9 cellular contexts compared by ENCODE assay signal in the genomic region with DNA sequence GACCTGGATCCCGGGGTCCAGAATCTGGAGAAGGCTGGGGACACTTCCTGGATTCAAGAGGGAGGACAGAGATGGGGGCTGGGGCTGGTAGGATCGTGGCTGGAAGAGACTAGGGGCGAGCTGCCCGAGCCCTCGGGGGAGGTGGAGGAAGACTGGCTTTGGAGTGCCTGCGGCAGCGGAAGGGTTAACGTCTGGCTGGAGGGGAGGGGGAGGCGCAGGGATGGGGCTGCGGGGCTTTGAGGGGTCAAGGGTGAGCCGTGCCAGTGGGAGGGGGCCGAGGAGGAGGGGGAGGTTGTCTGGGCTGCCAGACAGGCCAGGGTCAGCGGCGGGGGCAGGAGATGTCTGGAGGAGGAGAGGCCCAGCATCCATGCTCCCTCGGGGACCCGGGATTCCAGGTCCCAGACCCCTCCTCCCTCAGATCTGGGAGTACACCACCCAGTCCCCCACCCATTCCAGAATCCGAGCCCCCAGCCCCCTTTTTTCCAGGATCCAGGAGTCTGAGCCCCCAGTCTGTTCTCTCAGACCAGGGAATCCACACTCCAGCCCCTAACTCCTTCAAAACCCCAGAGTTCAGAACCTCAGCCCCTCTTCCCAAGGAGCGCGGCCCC. TPM values are rescaled to one million over a fixed set of nuclear protein-coding genes. Genes with fewer than 3 reads are reported as not detected.
DNase-seq lines count a peak whose midpoint lies in the region; ATAC-seq and TF ChIP-seq lines count a peak whose summit lies in the region.
"Had no signal": no experiment of that assay in that cellular context is flagged by ENCODE, and none has a peak within 500 bp of the region (broad histone marks: within the 10 kb centered on the region; RNA-seq: fewer than 3 reads in every experiment).

No MANE protein-coding gene starts in this region.

- TF ChIP-seq CTCF in OCI-LY3 (IDR thresholded peaks at IDR 0.05; ENCODE audit: low read depth, low read length) (no peak), lower lobe of right lung (IDR thresholded peaks at IDR 0.05) (no peak)

- no peaks in the 10 kb centered on the region for H3K9me3 ChIP-seq in OCI-LY3 (ENCODE audit: insufficient read depth, low read length)
- H3K9me3 ChIP-seq in lower lobe of right lung: no peaks in the 10 kb centered on the region
- no peaks in the 10 kb centered on the region for H3K9me3 ChIP-seq in thymus (ENCODE audit: control insufficient read depth)

- H4K20me1 ChIP-seq in OCI-LY3 (ENCODE audit: insufficient read depth, low read length): no peaks in the 10 kb centered on the region

- no peaks in the 10 kb centered on the region for H3K79me2 ChIP-seq in OCI-LY3 (ENCODE audit: low read length)

- H3K4me1 ChIP-seq in OCI-LY3 (ENCODE audit: low read length) (peaks cover 8% of the 10 kb centered on the region; the same call in 1 of the 2 replicates), lower lobe of right lung (peaks cover 37% of the 10 kb centered on the region), thymus (ENCODE audit: control insufficient read depth, insufficient read depth, low read length) (peaks cover 5% of the 10 kb centered on the region)

- intact Hi-C loops in lower lobe of right lung (cut with DNase I): no loop called here

- WGBS in thymus: 2% methylated on average over 19 of the region's 19 CpGs

- H3K4me2 ChIP-seq in OCI-LY3 (ENCODE audit: low read length): peak overlapping the region; percentile 84

- H3K9ac ChIP-seq in OCI-LY3 (ENCODE audit: low read length): peak overlapping the region; percentile 66

- H3K27me3 ChIP-seq in OCI-LY3 (ENCODE audit: low read depth, low read length): peaks cover 8% of the 10 kb centered on the region; the same call in 1 of the 2 replicates
- no peaks in the 10 kb centered on the region for H3K27me3 ChIP-seq in lower lobe of right lung (ENCODE audit: low read depth)
- H3K27me3 ChIP-seq in thymus (ENCODE audit: control insufficient read depth, insufficient read depth): peaks cover 23% of the 10 kb centered on the region

- H3K27ac ChIP-seq in OCI-LY3 (ENCODE audit: low read length) (no peak overlapping the region), cingulate gyrus (ENCODE audit: low read depth, low read length) (peak overlapping the region; percentile 96), lower lobe of right lung (peak overlapping the region; percentile 84), thymus (ENCODE audit: low read depth) (peak overlapping the region; percentile 8)

- ATAC-seq in lower lobe of right lung (peak; percentile 2 to 5), HG03354 (IDR thresholded peaks at IDR 0.05; ENCODE audit: poor library complexity, severe bottlenecking, unreplicated experiment) (no peak)

- in situ Hi-C loops in G401 (cut with HindIII; ENCODE audit: low sequenced_read_pairs): no loop called here

- no peak overlapping the region for H2AFZ ChIP-seq in OCI-LY3 (ENCODE audit: low read depth, low read length)

- peak; percentile 46 for DNase-seq in G401 (ENCODE audit: low spot score)
- DNase-seq in lower lobe of right lung: peak; percentile 55
- no peak for DNase-seq in stimulated activated CD4-positive, alpha-beta T cell treated with anti-CD3 and anti-CD28 coated beads, Interleukin-4, amount 100 ng/mL, for 24 hours
- no peak for DNase-seq in glomerular visceral epithelial cell (ENCODE audit: extremely low spot score)

- H3K36me3 ChIP-seq in OCI-LY3 (replicated peaks; ENCODE audit: low read depth, low read length): no peaks in the 10 kb centered on the region
- peaks cover 22% of the 10 kb centered on the region for H3K36me3 ChIP-seq in lower lobe of right lung
- H3K36me3 ChIP-seq in thymus (ENCODE audit: control insufficient read depth, insufficient read depth): no peaks in the 10 kb centered on the region

- H3K4me3 ChIP-seq in OCI-LY3 (ENCODE audit: low read length) (peak overlapping the region; percentile 78), lower lobe of right lung (peak overlapping the region; percentile 87), thymus (ENCODE audit: low read length) (peak overlapping the region; percentile 50)

RNA-seq across cellular contexts. Expression of a gene that starts 3.3 kb away (rescaled TPM):
- total RNA-seq in G401 (2014; rRNA removed; shearing (Covaris generic)): 0.98 and 4.7 TPM in 2 replicates
- total RNA-seq in lower lobe of right lung: 19.8 TPM
- polyA plus RNA-seq in thymus: 10.5 TPM

RNA-seq across cellular contexts. Expression of a gene that starts 33.9 kb away (rescaled TPM):
- not detected in 2 replicates for total RNA-seq in G401 (2014; rRNA removed; shearing (Covaris generic))
- not detected for total RNA-seq in lower lobe of right lung
- 0.11 TPM for polyA plus RNA-seq in thymus
- total RNA-seq: T-helper 2 cell treated with Interferon-gamma antibody and Interleukin-4, amounts not matched to agents 100 ng/mL and 5 ng/mL, for 36 hours had no signal

RNA-seq across cellular contexts. Expression of a gene that starts 43.2 kb away (rescaled TPM):
- total RNA-seq in G401 (2014; rRNA removed; shearing (Covaris generic)): not detected in 2 replicates
- total RNA-seq in lower lobe of right lung: 20.3 TPM
- polyA plus RNA-seq in thymus: 7.3 TPM
- total RNA-seq: T-helper 2 cell treated with Interferon-gamma antibody and Interleukin-4, amounts not matched to agents 100 ng/mL and 5 ng/mL, for 36 hours had no signal

RNA-seq across cellular contexts. Expression of a gene that starts 59.7 kb away (rescaled TPM):
- total RNA-seq in G401 (2014; rRNA removed; shearing (Covaris generic)): not detected in 2 replicates
- total RNA-seq in lower lobe of right lung: 3.1 TPM
- not detected for polyA plus RNA-seq in thymus
- total RNA-seq: T-helper 2 cell treated with Interferon-gamma antibody and Interleukin-4, amounts not matched to agents 100 ng/mL and 5 ng/mL, for 36 hours had no signal

Comparison
In these comparisons a context has a peak if more than half of its experiments do, and no peak if none do; other contexts are left out.
1. DNase-seq: peak in G401 (single experiment) and lower lobe of right lung (single experiment); none in stimulated activated CD4-positive, alpha-beta T cell treated with anti-CD3 and anti-CD28 coated beads, Interleukin-4, amount 100 ng/mL, for 24 hours (single experiment) and glomerular visceral epithelial cell (single experiment).
2. RNA of a gene that starts 43.2 kb away (total RNA-seq): 20.3 TPM in lower lobe of right lung (single experiment); not detected in G401; every median in the first group is over 10 times any median in the second.
3. Peak in every context shown above with its lines, with median percentiles within 50 percentile points of each other: H3K4me3 ChIP-seq.